Comparison of ENCODE assay signal across 31 cellular contexts in the genomic region with DNA sequence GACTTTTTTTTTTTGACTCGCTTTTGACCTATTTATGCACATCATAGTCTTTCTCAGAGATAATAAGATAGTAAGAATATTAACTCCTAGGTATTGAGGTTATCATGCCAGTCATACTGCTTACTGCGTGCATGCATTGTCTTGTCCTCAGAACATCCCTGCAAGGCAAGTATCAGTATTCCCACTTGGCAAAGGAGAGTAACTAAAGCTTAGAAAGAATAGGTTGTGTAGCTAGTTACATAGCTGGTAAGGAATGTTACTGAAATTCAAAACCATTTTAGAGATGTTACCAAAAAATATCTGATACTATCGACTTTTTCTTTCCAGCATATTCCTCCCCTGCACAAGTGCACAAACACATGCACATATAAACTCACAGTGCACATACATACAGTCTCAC.
"Had no signal": no experiment of that assay in that cellular context is flagged by ENCODE, and none has a peak within 500 bp of the region (broad histone marks: within the 10 kb centered on the region; RNA-seq: fewer than 3 reads in every experiment).

No MANE protein-coding gene starts in this region.

- H3K4me3 ChIP-seq: body of pancreas had no signal

- H3K27ac ChIP-seq: body of pancreas, KMS-11, RWPE1 had no signal

- H3K27me3 ChIP-seq: body of pancreas had no signal

- H3K9me3 ChIP-seq: body of pancreas had no signal

- FAIRE-seq: astrocyte, bronchial epithelial cell, RCC 7860 had no signal

- H3K9ac ChIP-seq: KMS-11 had no signal

- H3K4me2 ChIP-seq: KMS-11 had no signal

- DNase-seq: activated CD4-positive, alpha-beta T cell treated with anti-CD3 and anti-CD28 coated beads, Interleukin-2, amount 10 ng/mL, durations not matched to agents 24 days and 14 days; activated CD4-positive, alpha-beta T cell treated with anti-CD3 and anti-CD28 coated beads, Interleukin-2, amount 50 U/mL, for 4 hours; activated CD8-positive, alpha-beta T cell treated with anti-CD3 and anti-CD28 coated beads for 36 hours; activated effector memory CD4-positive, alpha-beta T cell treated with anti-CD3 and anti-CD28 coated beads, Interleukin-2, amount 50 U/mL, for 16 hours; activated naive CD4-positive, alpha-beta T cell; activated naive CD4-positive, alpha-beta T cell treated with anti-CD3 and anti-CD28 coated beads, Interleukin-2, amount 50 U/mL, for 16 hours; activated naive CD8-positive, alpha-beta T cell treated with anti-CD3 and anti-CD28 coated beads for 36 hours; activated T-cell treated with anti-CD3 and anti-CD28 coated beads, Interleukin-2, amount 50 U/mL, for 1 hour; activated T-cell treated with anti-CD3 and anti-CD28 coated beads, Interleukin-2, amount 50 U/mL, for 72 hours; amygdala; body of pancreas; caudate nucleus; cerebellar nuclear complex; NCI-H1092 treated with DMSO at 0.1 percent for 48 hours; NCI-H1417; NCI-H146; NCI-H187; NCI-H2029 treated with DMSO at 0.1 percent for 48 hours; NCI-H2107; NCI-H2171; NCI-H446; NCI-H510A treated with DMSO at 0.1 percent for 48 hours; NCI-H82; NK-92 treated with Interleukin-12 subunit alpha and Interleukin-12 subunit beta, amount 100 ng/mL, for 24 hours; PC-3; SIG-M5 had no signal
